2 cellular contexts compared by ENCODE assay signal in genomic region chr4:150570123-150570522, GRCh38.
TF ChIP-seq lines count a peak whose summit lies in the region.

No MANE protein-coding gene starts in this region.

TF ChIP-seq in SK-N-SH, 30 proteins besides CTCF, POLR2A, EP300 and RAD21 (continued from another document):
- TF ChIP-seq IRF3 (IDR thresholded peaks at IDR 0.05; ENCODE audit: low read depth, low read length) (no peak), ZBTB33 (IDR thresholded peaks at IDR 0.05; ENCODE audit: borderline replicate concordance, low read depth) (no peak), MEF2A (IDR thresholded peaks at IDR 0.05; ENCODE audit: borderline replicate concordance, low read depth) (no peak), SIN3A (IDR thresholded peaks at IDR 0.05; ENCODE audit: borderline replicate concordance, low read depth, low read length) (no peak), TAF1 (IDR thresholded peaks at IDR 0.05; ENCODE audit: borderline replicate concordance, low read depth, low read length) (no peak), MXI1 (IDR thresholded peaks at IDR 0.05; ENCODE audit: low read depth, low read length) (no peak), FOXM1 (IDR thresholded peaks at IDR 0.05; ENCODE audit: low read depth) (no peak), USF1 (IDR thresholded peaks at IDR 0.05; ENCODE audit: borderline replicate concordance, low read depth) (no peak), FOXJ3 (CRISPR knock-in tag; IDR thresholded peaks at IDR 0.05) (no peak), NRF1 (IDR thresholded peaks at IDR 0.05; ENCODE audit: low read depth, low read length) (no peak), ELF1 (IDR thresholded peaks at IDR 0.05) (no peak), MAX (IDR thresholded peaks at IDR 0.05; ENCODE audit: low read depth) (no peak), GATA2 (CRISPR knock-in tag; IDR thresholded peaks at IDR 0.05) (no peak), JUND (IDR thresholded peaks at IDR 0.05) (no peak)

TF ChIP-seq in SK-N-SH treated with all-trans-retinoic acid at 6 μM for 48 hours, 23 proteins besides CTCF, POLR2A, EP300 and RAD21 (continued from another document):
- no peak for TF ChIP-seq CSRNP3 (CRISPR knock-in tag; IDR thresholded peaks at IDR 0.05)
- TF ChIP-seq ISL1 (CRISPR knock-in tag; IDR thresholded peaks at IDR 0.05): no peak
- TF ChIP-seq ARNTL (CRISPR knock-in tag; IDR thresholded peaks at IDR 0.05; ENCODE audit: borderline replicate concordance, low read depth): no peak
- TF ChIP-seq TOX (CRISPR knock-in tag; IDR thresholded peaks at IDR 0.05; ENCODE audit: borderline replicate concordance): no peak
- TF ChIP-seq ZNF565 (CRISPR knock-in tag; conservative IDR thresholded peaks at IDR 0.05; ENCODE audit: low read depth): no peak
- no peak for TF ChIP-seq CREB5 (CRISPR knock-in tag; IDR thresholded peaks at IDR 0.05; ENCODE audit: low read depth)
- no peak for TF ChIP-seq SNAI2 (CRISPR knock-in tag; IDR thresholded peaks at IDR 0.05)
- no peak for TF ChIP-seq TCF4 (CRISPR knock-in tag; IDR thresholded peaks at IDR 0.05; ENCODE audit: borderline replicate concordance)
